In genomic region chr5:143403607-143404415, GRCh38 we compare ENCODE assay signal across 1 cellular context.
TF ChIP-seq lines count a peak whose summit lies in the region.

Gene NR3C1, minus strand, starts transcription at chr5:143403686. Its CDS starts 2,847 bp downstream, at chr5:143400839.

TF ChIP-seq in HepG2, 621 proteins besides CTCF, POLR2A, EP300 and RAD21 (continued from another document and continues in another):
- TF ChIP-seq KLF11 (CRISPR knock-in tag; IDR thresholded peaks at IDR 0.05) = no peak
- TF ChIP-seq ZSCAN29 (CRISPR knock-in tag; conservative IDR thresholded peaks at IDR 0.05) = no peak
- no peak for TF ChIP-seq TRIM24 (CRISPR knock-in tag; IDR thresholded peaks at IDR 0.05)
- no peak for TF ChIP-seq ARNT (IDR thresholded peaks at IDR 0.05)
- no peak for TF ChIP-seq ZNF713 (CRISPR knock-in tag; IDR thresholded peaks at IDR 0.05)
- peak; percentile 23; the same call in 1 of the 2 replicates for TF ChIP-seq PHF8 (CRISPR knock-in tag; IDR thresholded peaks at IDR 0.05)
- TF ChIP-seq GABPA (IDR thresholded peaks at IDR 0.05; ENCODE audit: low read depth, low read length) = no peak
- TF ChIP-seq GABPA (CRISPR knock-in tag; IDR thresholded peaks at IDR 0.05; ENCODE audit: low read depth) = no peak
- TF ChIP-seq MED1 (CRISPR knock-in tag; IDR thresholded peaks at IDR 0.05) = no peak
- no peak for TF ChIP-seq ZBTB25 (CRISPR knock-in tag; IDR thresholded peaks at IDR 0.05)
- no peak for TF ChIP-seq MATR3 (CRISPR knock-in tag; IDR thresholded peaks at IDR 0.05)
- TF ChIP-seq HMG20A (CRISPR knock-in tag; IDR thresholded peaks at IDR 0.05; ENCODE audit: borderline replicate concordance) = no peak
- TF ChIP-seq POGK (CRISPR knock-in tag; conservative IDR thresholded peaks at IDR 0.05) = no peak
- no peak for TF ChIP-seq ZNF577 (CRISPR knock-in tag; IDR thresholded peaks at IDR 0.05; ENCODE audit: borderline replicate concordance, low read depth)
- TF ChIP-seq GPN1 (CRISPR knock-in tag; IDR thresholded peaks at IDR 0.05; ENCODE audit: borderline replicate concordance) = no peak
- TF ChIP-seq SMARCC2 (IDR thresholded peaks at IDR 0.05) = no peak
- no peak for TF ChIP-seq CBFB (CRISPR knock-in tag; IDR thresholded peaks at IDR 0.05)
- TF ChIP-seq SALL1 (CRISPR knock-in tag; IDR thresholded peaks at IDR 0.05) = peak; percentile 51; the same call in 1 of the 2 replicates
- no peak for TF ChIP-seq RNF219 (CRISPR knock-in tag; IDR thresholded peaks at IDR 0.05)
- no peak for TF ChIP-seq CBX2 (IDR thresholded peaks at IDR 0.05; ENCODE audit: low read depth, low read length)
- TF ChIP-seq CBX2 (CRISPR knock-in tag; IDR thresholded peaks at IDR 0.05; ENCODE audit: low read depth) = no peak
- no peak for TF ChIP-seq TEAD3 (CRISPR knock-in tag; optimal IDR thresholded peaks at IDR 0.05; ENCODE audit: borderline replicate concordance)
- no peak; the same call in 1 of the 2 replicates for TF ChIP-seq CHCHD3 (CRISPR knock-in tag; IDR thresholded peaks at IDR 0.05)
- TF ChIP-seq ARID4A (CRISPR knock-in tag; IDR thresholded peaks at IDR 0.05; ENCODE audit: borderline replicate concordance) = peak; percentile 36; the same call in 1 of the 2 replicates
- 0 out of 4 replicates have a peak, but pooled peaks of 1 of the 2 experiments have one; percentile 18 for TF ChIP-seq ATF4 (CRISPR knock-in tag; IDR thresholded peaks at IDR 0.05)
- TF ChIP-seq SOX6 (IDR thresholded peaks at IDR 0.05) = no peak
- TF ChIP-seq SOX6 (CRISPR knock-in tag; IDR thresholded peaks at IDR 0.05) = no peak
- no peak for TF ChIP-seq SATB2 (CRISPR knock-in tag; IDR thresholded peaks at IDR 0.05)
- TF ChIP-seq DMAP1 (CRISPR knock-in tag; IDR thresholded peaks at IDR 0.05) = no peak
- TF ChIP-seq ZNF83 (CRISPR knock-in tag; IDR thresholded peaks at IDR 0.05; ENCODE audit: borderline replicate concordance) = no peak
- TF ChIP-seq ZGPAT (CRISPR knock-in tag; IDR thresholded peaks at IDR 0.05) = no peak
- peak; percentile 66 for TF ChIP-seq HNRNPK (IDR thresholded peaks at IDR 0.05; ENCODE audit: low read depth, low read length, poor library complexity, severe bottlenecking)
- TF ChIP-seq CREBL2 (CRISPR knock-in tag; IDR thresholded peaks at IDR 0.05; ENCODE audit: borderline replicate concordance) = no peak
- TF ChIP-seq MTERF4 (CRISPR knock-in tag; IDR thresholded peaks at IDR 0.05) = no peak
- no peak for TF ChIP-seq YEATS4 (CRISPR knock-in tag; IDR thresholded peaks at IDR 0.05; ENCODE audit: borderline replicate concordance)
- TF ChIP-seq ARID2 (CRISPR knock-in tag; IDR thresholded peaks at IDR 0.05; ENCODE audit: borderline replicate concordance) = no peak
- no peak for TF ChIP-seq TOPORS (CRISPR knock-in tag; IDR thresholded peaks at IDR 0.05)
- 0 out of 2 replicates have a peak, but pooled peaks have one; percentile 45 for TF ChIP-seq CHD2 (IDR thresholded peaks at IDR 0.05; ENCODE audit: low read depth, low read length)
- TF ChIP-seq ZNF788 (CRISPR knock-in tag; IDR thresholded peaks at IDR 0.05; ENCODE audit: borderline replicate concordance) = peak; percentile 25; the same call in 1 of the 2 replicates
- TF ChIP-seq ZBTB49 (CRISPR knock-in tag; IDR thresholded peaks at IDR 0.05; ENCODE audit: borderline replicate concordance) = no peak
- TF ChIP-seq ATF3 (CRISPR knock-in tag; IDR thresholded peaks at IDR 0.05) = no peak
- TF ChIP-seq ATF7 (IDR thresholded peaks at IDR 0.05) = no peak
- no peak for TF ChIP-seq ATF7 (CRISPR knock-in tag; IDR thresholded peaks at IDR 0.05)
- no peak for TF ChIP-seq SETDB1 (CRISPR knock-in tag; IDR thresholded peaks at IDR 0.05; ENCODE audit: borderline replicate concordance)
- 0 out of 2 replicates have a peak, but pooled peaks have one; percentile 38 for TF ChIP-seq ZNF563 (CRISPR knock-in tag; IDR thresholded peaks at IDR 0.05)
- TF ChIP-seq ATF5 (CRISPR knock-in tag; IDR thresholded peaks at IDR 0.05; ENCODE audit: low read depth) = no peak
- no peak for TF ChIP-seq ZNF292 (CRISPR knock-in tag; IDR thresholded peaks at IDR 0.05; ENCODE audit: borderline replicate concordance, low read depth)
- TF ChIP-seq ZNF264 (CRISPR knock-in tag; IDR thresholded peaks at IDR 0.05) = no peak
- no peak for TF ChIP-seq ZNF263 (CRISPR knock-in tag; IDR thresholded peaks at IDR 0.05)
- TF ChIP-seq ZBTB34 (CRISPR knock-in tag; IDR thresholded peaks at IDR 0.05) = no peak
- no peak for TF ChIP-seq TAF15 (IDR thresholded peaks at IDR 0.05; ENCODE audit: low read depth, low read length, poor library complexity, severe bottlenecking)
- no peak for TF ChIP-seq FOXM1 (CRISPR knock-in tag; IDR thresholded peaks at IDR 0.05)
